ENCODE assay signal across 17 cellular contexts in genomic region chr11:61062181-61062955, GRCh38. TPM values are rescaled to one million over a fixed set of nuclear protein-coding genes. Genes with fewer than 3 reads are reported as not detected.
DNase-seq lines count a peak whose midpoint lies in the region; ATAC-seq, FAIRE-seq and TF ChIP-seq lines count a peak whose summit lies in the region.
"Had no signal": no experiment of that assay in that cellular context is flagged by ENCODE, and none has a peak within 500 bp of the region (broad histone marks: within the 10 kb centered on the region; RNA-seq: fewer than 3 reads in every experiment).

No MANE protein-coding gene starts in this region.

- CTCF ChIA-PET in activated CD8-positive, alpha-beta memory T cell treated with anti-CD3 and anti-CD28 coated beads, Interleukin-2, amount 10 ng/mL, durations not matched to agents 7 days and 5 days (lab: Charles Lee): interaction anchor here (1.0 to 2.5 kb wide), 6 partner anchors 19 to 125 kb away, joined by 3 to 17 read pairs (median 4); no protein-coding TSS in a partner anchor

- H3K9me3 Mint-ChIP-seq in CD4-positive, CD25-positive, alpha-beta regulatory T cell: no peaks in the 10 kb centered on the region
- H3K9me3 Mint-ChIP-seq in activated CD8-positive, alpha-beta memory T cell treated with anti-CD3 and anti-CD28 coated beads, Interleukin-2, amount 10 ng/mL, durations not matched to agents 7 days and 5 days (ENCODE audit: low read depth): no peaks in the 10 kb centered on the region
- H3K9me3 Mint-ChIP-seq in natural killer cell treated with Interleukin-12 subunit alpha and Interleukin-12 subunit beta and Interleukin-15 and Interleukin-18, amount 100 ng/mL, for 72 hours: no peaks in the 10 kb centered on the region
- H3K9me3 Mint-ChIP-seq: GM23338 had no signal

- ATAC-seq in CD4-positive, CD25-positive, alpha-beta regulatory T cell (ENCODE audit: low read depth in 2 of 2): no peak
- ATAC-seq in activated CD8-positive, alpha-beta memory T cell treated with anti-CD3 and anti-CD28 coated beads, Interleukin-2, amount 10 ng/mL, durations not matched to agents 7 days and 5 days: no peak
- ATAC-seq in foreskin keratinocyte (no peak), right cardiac atrium (no peak)
- no peak for ATAC-seq in natural killer cell treated with Interleukin-12 subunit alpha and Interleukin-12 subunit beta and Interleukin-15 and Interleukin-18, amount 100 ng/mL, for 72 hours
- ATAC-seq: GM23338 had no signal

- H3K27me3 Mint-ChIP-seq in CD4-positive, CD25-positive, alpha-beta regulatory T cell: no peaks in the 10 kb centered on the region
- no peaks in the 10 kb centered on the region for H3K27me3 Mint-ChIP-seq in activated CD8-positive, alpha-beta memory T cell treated with anti-CD3 and anti-CD28 coated beads, Interleukin-2, amount 10 ng/mL, durations not matched to agents 7 days and 5 days
- peaks cover 0 to 7% of the 10 kb centered on the region in 2 donors for H3K27me3 Mint-ChIP-seq in natural killer cell treated with Interleukin-12 subunit alpha and Interleukin-12 subunit beta and Interleukin-15 and Interleukin-18, amount 100 ng/mL, for 72 hours

- peak overlapping the region; percentile 76 to 97 (median 92) for H3K27ac Mint-ChIP-seq in CD4-positive, CD25-positive, alpha-beta regulatory T cell
- peak overlapping the region; percentile 8 for H3K27ac Mint-ChIP-seq in activated CD8-positive, alpha-beta memory T cell treated with anti-CD3 and anti-CD28 coated beads, Interleukin-2, amount 10 ng/mL, durations not matched to agents 7 days and 5 days
- H3K27ac Mint-ChIP-seq in natural killer cell treated with Interleukin-12 subunit alpha and Interleukin-12 subunit beta and Interleukin-15 and Interleukin-18, amount 100 ng/mL, for 72 hours: peak overlapping the region in 1 of 2 donors; percentile 90
- H3K27ac Mint-ChIP-seq: GM23338 had no signal

- no peaks in the 10 kb centered on the region for H3K27me3 ChIP-seq in CD4-positive, CD25-positive, alpha-beta regulatory T cell (ENCODE audit: control insufficient read depth, insufficient read depth, low read length)
- no peaks in the 10 kb centered on the region for H3K27me3 ChIP-seq in foreskin keratinocyte
- no peaks in the 10 kb centered on the region for H3K27me3 ChIP-seq in right cardiac atrium (ENCODE audit: control insufficient read depth, insufficient read depth)
- H3K27me3 ChIP-seq: spleen had no signal

- TF ChIP-seq CTCF in foreskin keratinocyte (conservative IDR thresholded peaks at IDR 0.05): no peak

- intact Hi-C loops in right cardiac atrium (cut with DNase I): no loop called here

- peak; percentile 77 for FAIRE-seq in GM12891 (lab: Jason Lieb, UNC)
- FAIRE-seq: HTR-8/SVneo had no signal

- 76% methylated on average over 9 of the region's 9 CpGs for WGBS in right cardiac atrium

- peaks cover 43% of the 10 kb centered on the region for H3K4me1 ChIP-seq in CD4-positive, CD25-positive, alpha-beta regulatory T cell (ENCODE audit: control insufficient read depth, insufficient read depth, low read length, poor library complexity, severe bottlenecking)
- H3K4me1 ChIP-seq in foreskin keratinocyte (peaks cover 13% of the 10 kb centered on the region), right cardiac atrium (ENCODE audit: control insufficient read depth, insufficient read depth, low read length) (no peaks in the 10 kb centered on the region)
- H3K4me1 ChIP-seq: parathyroid adenoma had no signal

- H3K36me3 Mint-ChIP-seq in CD4-positive, CD25-positive, alpha-beta regulatory T cell: peaks cover 7% of the 10 kb centered on the region
- peaks cover 14% of the 10 kb centered on the region for H3K36me3 Mint-ChIP-seq in activated CD8-positive, alpha-beta memory T cell treated with anti-CD3 and anti-CD28 coated beads, Interleukin-2, amount 10 ng/mL, durations not matched to agents 7 days and 5 days
- no peaks in the 10 kb centered on the region for H3K36me3 Mint-ChIP-seq in natural killer cell treated with Interleukin-12 subunit alpha and Interleukin-12 subunit beta and Interleukin-15 and Interleukin-18, amount 100 ng/mL, for 72 hours

- TF ChIP-seq POLR2A in GM12891 (IDR thresholded peaks at IDR 0.05; ENCODE audit: low read depth, low read length): no peak

- no peak for DNase-seq in CD4-positive, CD25-positive, alpha-beta regulatory T cell
- DNase-seq in GM12891 (ENCODE audit: insufficient read length, low spot score) (no peak), foreskin keratinocyte (no peak), cortex of kidney (lab: John Stamatoyannopoulos, UW) (no peak), right cardiac atrium (no peak)
- peak; percentile 40 for DNase-seq in activated CD8-positive, alpha-beta memory T cell treated with anti-CD3 and anti-CD28 coated beads, Interleukin-2, amount 10 ng/mL, durations not matched to agents 7 days and 5 days
- no peak for DNase-seq in natural killer cell treated with Interleukin-12 subunit alpha and Interleukin-12 subunit beta and Interleukin-15 and Interleukin-18, amount 100 ng/mL, for 72 hours (ENCODE audit: low spot score)
- DNase-seq: amygdala, DND-41, NCI-H2029, NCI-H524, spleen had no signal

- peaks cover 27 to 86% (median 55%) of the 10 kb centered on the region in 4 donors for H3K4me1 Mint-ChIP-seq in CD4-positive, CD25-positive, alpha-beta regulatory T cell
- peaks cover 73% of the 10 kb centered on the region for H3K4me1 Mint-ChIP-seq in activated CD8-positive, alpha-beta memory T cell treated with anti-CD3 and anti-CD28 coated beads, Interleukin-2, amount 10 ng/mL, durations not matched to agents 7 days and 5 days
- H3K4me1 Mint-ChIP-seq in natural killer cell treated with Interleukin-12 subunit alpha and Interleukin-12 subunit beta and Interleukin-15 and Interleukin-18, amount 100 ng/mL, for 72 hours (ENCODE audit: low read depth in 2 of 2): peaks cover 30 to 41% of the 10 kb centered on the region in 2 donors

- H3K27ac ChIP-seq in CD4-positive, CD25-positive, alpha-beta regulatory T cell (ENCODE audit: insufficient read depth, low read length, poor library complexity, severe bottlenecking): no peak overlapping the region
- H3K27ac ChIP-seq in foreskin keratinocyte (peak overlapping the region; percentile 75), right cardiac atrium (ENCODE audit: low read length) (no peak overlapping the region)
- H3K27ac ChIP-seq: C4-2B, parathyroid adenoma had no signal

- H3K4me3 ChIP-seq in CD4-positive, CD25-positive, alpha-beta regulatory T cell (ENCODE audit: low read depth, low read length): no peak overlapping the region
- no peak overlapping the region for H3K4me3 ChIP-seq in right cardiac atrium (ENCODE audit: low read length)
- H3K4me3 ChIP-seq: GM23338, spleen had no signal

- no peaks in the 10 kb centered on the region for H3K9me3 ChIP-seq in CD4-positive, CD25-positive, alpha-beta regulatory T cell (ENCODE audit: control insufficient read depth in 2 of 2, low read length in 2 of 2)
- no peaks in the 10 kb centered on the region for H3K9me3 ChIP-seq in right cardiac atrium (ENCODE audit: control insufficient read depth, low read length)
- H3K9me3 ChIP-seq: spleen had no signal

- H3K36me3 ChIP-seq in CD4-positive, CD25-positive, alpha-beta regulatory T cell (ENCODE audit: control insufficient read depth, insufficient read depth, low read length): no peaks in the 10 kb centered on the region
- H3K36me3 ChIP-seq: spleen had no signal

- H3K4me3 Mint-ChIP-seq in CD4-positive, CD25-positive, alpha-beta regulatory T cell: peak overlapping the region in 2 of 4 donors; percentile 33 to 67
- H3K4me3 Mint-ChIP-seq in activated CD8-positive, alpha-beta memory T cell treated with anti-CD3 and anti-CD28 coated beads, Interleukin-2, amount 10 ng/mL, durations not matched to agents 7 days and 5 days: no peak overlapping the region
- no peak overlapping the region for H3K4me3 Mint-ChIP-seq in natural killer cell treated with Interleukin-12 subunit alpha and Interleukin-12 subunit beta and Interleukin-15 and Interleukin-18, amount 100 ng/mL, for 72 hours
- H3K4me3 Mint-ChIP-seq: GM23338 had no signal

TF ChIP-seq in GM12891, 5 proteins besides CTCF, POLR2A, EP300 and RAD21:
- TF ChIP-seq POU2F2 (IDR thresholded peaks at IDR 0.05; ENCODE audit: low read depth, low read length) (no peak), POLR2AphosphoS5 (IDR thresholded peaks at IDR 0.05; ENCODE audit: low read depth, low read length) (no peak), TAF1 (IDR thresholded peaks at IDR 0.05; ENCODE audit: low read depth, low read length) (no peak)

RNA-seq across cellular contexts. Expression of gene CD5, which starts 39.9 kb away (rescaled TPM):
- 390 TPM for total RNA-seq in CD4-positive, CD25-positive, alpha-beta regulatory T cell
- 100 to 1,000 TPM; 150 to 253 (median 213) TPM for polyA plus RNA-seq in CD4-positive, CD25-positive, alpha-beta regulatory T cell
- polyA plus RNA-seq in GM12891 (2012; ENCODE audit: low read depth, missing spikeins): 0.21 TPM
- total RNA-seq in activated CD8-positive, alpha-beta memory T cell treated with anti-CD3 and anti-CD28 coated beads, Interleukin-2, amount 10 ng/mL, durations not matched to agents 7 days and 5 days: 100 to 1,000 TPM; 134 to 152 TPM
- total RNA-seq in foreskin keratinocyte (not detected in 2 replicates), right cardiac atrium (under 1 TPM; 0.25 to 0.72 (median 0.40) TPM)
- polyA plus RNA-seq in foreskin keratinocyte (not detected in 2 replicates), right cardiac atrium (0.05 TPM)
- total RNA-seq in natural killer cell treated with Interleukin-12 subunit alpha and Interleukin-12 subunit beta and Interleukin-15 and Interleukin-18, amount 100 ng/mL, for 72 hours: 10 to 100 TPM in 1 of 2 donors, 1 to 10 TPM in 1; 2.7 to 16.5 TPM
- total RNA-seq: GM23338, RPMI7951 had no signal
- polyA plus RNA-seq: GM23338 had no signal

Comparison
In these comparisons a context has a peak if more than half of its experiments do, and no peak if none do; other contexts are left out.
1. RNA of gene CD5, which starts 39.9 kb away (total RNA-seq): 390 TPM in CD4-positive, CD25-positive, alpha-beta regulatory T cell (single experiment) and 134 to 152 TPM in activated CD8-positive, alpha-beta memory T cell treated with anti-CD3 and anti-CD28 coated beads, Interleukin-2, amount 10 ng/mL, durations not matched to agents 7 days and 5 days; 2.7 to 16.5 TPM in natural killer cell treated with Interleukin-12 subunit alpha and Interleukin-12 subunit beta and Interleukin-15 and Interleukin-18, amount 100 ng/mL, for 72 hours, 0.25 to 0.72 TPM in right cardiac atrium and not detected in foreskin keratinocyte; every median in the first group is over 4 times any median in the second.